Comparison of ENCODE assay signal across 16 cellular contexts in the genomic region with DNA sequence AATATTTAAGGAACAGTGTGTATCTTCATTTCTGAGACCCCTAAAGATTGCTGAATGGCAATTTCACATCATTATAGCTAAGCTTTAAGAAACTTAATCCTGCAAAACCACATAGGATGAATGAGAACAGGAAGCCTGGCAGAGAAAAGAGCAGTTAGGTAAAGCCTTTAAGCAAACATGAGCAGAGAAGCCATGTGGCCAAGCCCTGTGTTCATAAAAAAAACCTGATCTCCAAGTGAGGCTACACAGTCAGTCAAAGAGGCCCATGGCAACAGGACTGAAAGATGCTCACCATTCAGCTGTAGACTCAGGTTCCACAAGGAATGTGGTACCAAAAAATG. TPM values are rescaled to one million over a fixed set of nuclear protein-coding genes. Genes with fewer than 3 reads are reported as not detected.
DNase-seq lines count a peak whose midpoint lies in the region; ATAC-seq and TF ChIP-seq lines count a peak whose summit lies in the region.
"Had no signal": no experiment of that assay in that cellular context is flagged by ENCODE, and none has a peak within 500 bp of the region (broad histone marks: within the 10 kb centered on the region; RNA-seq: fewer than 3 reads in every experiment).

No MANE protein-coding gene starts in this region.

- H3K27ac ChIP-seq in Peyer's patch = peak overlapping the region in 3 of 4 donors; percentile 5 to 45 (median 37)
- H3K27ac ChIP-seq in esophagus squamous epithelium = peak overlapping the region; percentile 12 to 66 (median 48)
- H3K27ac ChIP-seq in upper lobe of left lung = peak overlapping the region; percentile 19 to 54 (median 30)
- H3K27ac ChIP-seq: thyroid gland had no signal

- intact Hi-C loops in esophagus squamous epithelium (cut with DNase I) = no loop called here
- intact Hi-C loops in lower leg skin (cut with DNase I; ENCODE audit: low total_unique reads) = no loop called here

- TF ChIP-seq EP300 in upper lobe of left lung (IDR thresholded peaks at IDR 0.05) = no peak

- H3K4me3 ChIP-seq in Peyer's patch (no peak overlapping the region), esophagus squamous epithelium (no peak overlapping the region), upper lobe of left lung (no peak overlapping the region), lower leg skin (ENCODE audit: low read depth, poor library complexity, severe bottlenecking) (no peak overlapping the region)
- H3K4me3 ChIP-seq: skin epidermis, thyroid gland had no signal

- TF ChIP-seq CTCF in Peyer's patch (IDR thresholded peaks at IDR 0.05) (no peak), esophagus squamous epithelium (IDR thresholded peaks at IDR 0.05) (no peak), upper lobe of left lung (IDR thresholded peaks at IDR 0.05) (no peak), lower leg skin (IDR thresholded peaks at IDR 0.05) (no peak)

- H3K9me3 ChIP-seq in Peyer's patch (no peaks in the 10 kb centered on the region), esophagus squamous epithelium (no peaks in the 10 kb centered on the region), upper lobe of left lung (no peaks in the 10 kb centered on the region)
- H3K9me3 ChIP-seq: thyroid gland had no signal

- TF ChIP-seq POLR2A in Peyer's patch (IDR thresholded peaks at IDR 0.05) (no peak), esophagus squamous epithelium (IDR thresholded peaks at IDR 0.05) (no peak), upper lobe of left lung (IDR thresholded peaks at IDR 0.05) (no peak), lower leg skin (IDR thresholded peaks at IDR 0.05) (no peak)

- H3K4me1 ChIP-seq in Peyer's patch (peaks cover 0 to 9% (median 2%) of the 10 kb centered on the region in 4 donors), esophagus squamous epithelium (peaks cover 11 to 20% (median 15%) of the 10 kb centered on the region in 3 donors), upper lobe of left lung (peaks cover 0 to 15% (median 11%) of the 10 kb centered on the region in 4 donors)

- ATAC-seq in upper lobe of left lung (ENCODE audit: low FRiP score in 2 of 2) (no peak), GM21576 (IDR thresholded peaks at IDR 0.05; ENCODE audit: unreplicated experiment) (no peak)
- ATAC-seq: HCT116 had no signal

- DNase-seq in NCI-H82 (lab: John Stamatoyannopoulos, UW) (peak; percentile 56), NCI-H82 treated with DMSO at 0.1 percent for 48 hours (lab: John Stamatoyannopoulos, UW; ENCODE audit: unreplicated experiment) (no peak), Peyer's patch (no peak), esophagus squamous epithelium (lab: John Stamatoyannopoulos, UW) (no peak), upper lobe of left lung (no peak), lower leg skin (ENCODE audit: low spot score in 2 of 2) (no peak)
- no peak for DNase-seq in stimulated activated naive CD4-positive, alpha-beta T cell (lab: John Stamatoyannopoulos, UW)
- DNase-seq: ACHN; activated CD4-positive, alpha-beta memory T cell treated with anti-CD3 and anti-CD28 coated beads for 36 hours; NCI-H1092 treated with DMSO at 0.1 percent for 48 hours; NCI-H446 treated with DMSO at 0.1 percent for 48 hours; thyroid gland had no signal

- H3K27me3 ChIP-seq in Peyer's patch (no peaks in the 10 kb centered on the region), esophagus squamous epithelium (no peaks in the 10 kb centered on the region), upper lobe of left lung (no peaks in the 10 kb centered on the region)
- H3K27me3 ChIP-seq: thyroid gland had no signal

- H3K36me3 ChIP-seq in Peyer's patch (peaks cover 0 to 27% (median 0%) of the 10 kb centered on the region in 3 donors), esophagus squamous epithelium (peaks cover 0 to 42% (median 7%) of the 10 kb centered on the region in 3 donors), upper lobe of left lung (peaks cover 0 to 10% (median 4%) of the 10 kb centered on the region in 4 donors)
- H3K36me3 ChIP-seq: thyroid gland had no signal

RNA-seq across cellular contexts. Expression of gene LIPA, which starts 9.3 kb away (rescaled TPM):
- total RNA-seq in Peyer's patch = 100 to 1,000 TPM in 2 of 4 donors, 10 to 100 TPM in 2; 30.5 to 349 (median 116) TPM
- 10 to 100 TPM; 19.9 to 64.1 (median 28.8) TPM for total RNA-seq in esophagus squamous epithelium
- total RNA-seq in upper lobe of left lung = 100 to 1,000 TPM in 2 of 6 donors, 10 to 100 TPM in 4; 28.5 to 129 (median 70.6) TPM
- 10 to 100 TPM; 12.5 to 22.8 (median 18.0) TPM for total RNA-seq in lower leg skin

RNA-seq across cellular contexts. Expression of gene CH25H, which starts 35.2 kb away (rescaled TPM):
- total RNA-seq in Peyer's patch (1 to 10 TPM in 2 of 4 donors, under 1 TPM in 1, not detected in 1; 0.70 to 9.9 (median 3.1) TPM), esophagus squamous epithelium (10 to 100 TPM in 2 of 4 donors, 1 to 10 TPM in 2; 6.4 to 27.8 (median 11.5) TPM), upper lobe of left lung (10 to 100 TPM in 2 of 6 donors, 1 to 10 TPM in 4; 3.4 to 12.0 (median 6.8) TPM), lower leg skin (1 to 10 TPM in 2 of 4 donors, under 1 TPM in 2; 0.45 to 2.8 (median 0.97) TPM)
- total RNA-seq: neural crest cell had no signal

RNA-seq across cellular contexts. Expression of gene IFIT2, which starts 59.5 kb away (rescaled TPM):
- total RNA-seq in Peyer's patch = 10 to 100 TPM in 1 of 4 donors, 1 to 10 TPM in 3; 3.3 to 10.9 (median 4.7) TPM
- 1 to 10 TPM in 2 of 4 donors, under 1 TPM in 2; 0.26 to 3.0 (median 1.5) TPM for total RNA-seq in esophagus squamous epithelium
- total RNA-seq in upper lobe of left lung = 10 to 100 TPM in 4 of 6 donors, 1 to 10 TPM in 2; 7.8 to 49.0 (median 12.0) TPM
- total RNA-seq in lower leg skin = 1 to 10 TPM in 3 of 4 donors, under 1 TPM in 1; 0.67 to 2.2 (median 1.9) TPM
